35 cellular contexts compared by ENCODE assay signal in genomic region chr20:7656662-7657061, GRCh38.
"Had no signal": no experiment of that assay in that cellular context is flagged by ENCODE, and none has a peak within 500 bp of the region (broad histone marks: within the 10 kb centered on the region; RNA-seq: fewer than 3 reads in every experiment).

No MANE protein-coding gene starts in this region.

- H3K9me3 Mint-ChIP-seq: activated CD4-positive, alpha-beta memory T cell treated with anti-CD3 and anti-CD28 coated beads, Interleukin-2, amount 10 ng/mL, durations not matched to agents 7 days and 5 days; activated T-helper 17 cell treated with anti-CD3 and anti-CD28 coated beads, Interleukin-2, amount 50 U/mL, for 72 hours had no signal

- H3K4me1 ChIP-seq: adrenal gland, body of pancreas, breast epithelium, Peyer's patch had no signal

- H3K36me3 Mint-ChIP-seq: activated CD8-positive, alpha-beta memory T cell treated with anti-CD3 and anti-CD28 coated beads, Interleukin-2, amount 10 ng/mL, durations not matched to agents 7 days and 5 days; activated naive CD4-positive, alpha-beta T cell treated with anti-CD3 and anti-CD28 coated beads, Interleukin-2, amount 50 U/mL, for 24 hours had no signal

- FAIRE-seq: astrocyte had no signal

- H3K27ac ChIP-seq: adrenal gland, body of pancreas, breast epithelium, Peyer's patch, VCaP had no signal

- H3K4me3 Mint-ChIP-seq: activated CD4-positive, alpha-beta memory T cell treated with anti-CD3 and anti-CD28 coated beads, Interleukin-2, amount 10 ng/mL, durations not matched to agents 7 days and 5 days; activated CD8-positive, alpha-beta memory T cell treated with anti-CD3 and anti-CD28 coated beads, Interleukin-2, amount 10 ng/mL, durations not matched to agents 7 days and 5 days; activated naive CD4-positive, alpha-beta T cell treated with anti-CD3 and anti-CD28 coated beads, Interleukin-2, amount 50 U/mL, for 24 hours; activated T-cell treated with anti-CD3 and anti-CD28 coated beads, Interleukin-2, amount 50 U/mL, for 72 hours; activated T-helper 17 cell treated with anti-CD3 and anti-CD28 coated beads, Interleukin-2, amount 50 U/mL, for 72 hours had no signal

- H3K4me1 Mint-ChIP-seq: activated CD4-positive, alpha-beta memory T cell treated with anti-CD3 and anti-CD28 coated beads, Interleukin-2, amount 10 ng/mL, durations not matched to agents 7 days and 5 days; activated CD8-positive, alpha-beta memory T cell treated with anti-CD3 and anti-CD28 coated beads, Interleukin-2, amount 10 ng/mL, durations not matched to agents 7 days and 5 days; activated naive CD4-positive, alpha-beta T cell treated with anti-CD3 and anti-CD28 coated beads, Interleukin-2, amount 50 U/mL, for 24 hours; activated T-helper 17 cell treated with anti-CD3 and anti-CD28 coated beads, Interleukin-2, amount 50 U/mL, for 72 hours had no signal

- H3K4me3 ChIP-seq: adrenal gland, body of pancreas, breast epithelium, Peyer's patch had no signal

- H3K27me3 ChIP-seq: adrenal gland, body of pancreas, breast epithelium, Peyer's patch had no signal

- H3K27me3 Mint-ChIP-seq: activated CD4-positive, alpha-beta memory T cell treated with anti-CD3 and anti-CD28 coated beads, Interleukin-2, amount 10 ng/mL, durations not matched to agents 7 days and 5 days; activated CD8-positive, alpha-beta memory T cell treated with anti-CD3 and anti-CD28 coated beads, Interleukin-2, amount 10 ng/mL, durations not matched to agents 7 days and 5 days; activated naive CD4-positive, alpha-beta T cell treated with anti-CD3 and anti-CD28 coated beads, Interleukin-2, amount 50 U/mL, for 24 hours; activated T-helper 17 cell treated with anti-CD3 and anti-CD28 coated beads, Interleukin-2, amount 50 U/mL, for 72 hours had no signal

- H3K27ac Mint-ChIP-seq: activated CD4-positive, alpha-beta memory T cell treated with anti-CD3 and anti-CD28 coated beads, Interleukin-2, amount 10 ng/mL, durations not matched to agents 7 days and 5 days; activated CD8-positive, alpha-beta memory T cell treated with anti-CD3 and anti-CD28 coated beads, Interleukin-2, amount 10 ng/mL, durations not matched to agents 7 days and 5 days; activated naive CD4-positive, alpha-beta T cell treated with anti-CD3 and anti-CD28 coated beads, Interleukin-2, amount 50 U/mL, for 24 hours; activated T-cell treated with anti-CD3 and anti-CD28 coated beads, Interleukin-2, amount 50 U/mL, for 72 hours; activated T-helper 17 cell treated with anti-CD3 and anti-CD28 coated beads, Interleukin-2, amount 50 U/mL, for 72 hours had no signal

- ATAC-seq: activated CD8-positive, alpha-beta memory T cell treated with anti-CD3 and anti-CD28 coated beads, Interleukin-2, amount 10 ng/mL, durations not matched to agents 7 days and 5 days; activated T-cell treated with anti-CD3 and anti-CD28 coated beads, Interleukin-2, amount 50 U/mL, for 72 hours; activated T-helper 17 cell treated with anti-CD3 and anti-CD28 coated beads, Interleukin-2, amount 50 U/mL, for 72 hours; body of pancreas; PC-3; SK-N-SH treated with all-trans-retinoic acid at 6 μM for 48 hours had no signal

- H3K36me3 ChIP-seq: adrenal gland, breast epithelium, Peyer's patch had no signal

- DNase-seq: activated CD4-positive, alpha-beta memory T cell treated with anti-CD3 and anti-CD28 coated beads, Interleukin-2, amount 10 ng/mL, durations not matched to agents 7 days and 5 days; activated CD4-positive, alpha-beta T cell treated with anti-CD3 and anti-CD28 coated beads for 1 hour; activated CD4-positive, alpha-beta T cell treated with anti-CD3 and anti-CD28 coated beads for 48 hours; activated CD4-positive, CD25-positive, alpha-beta regulatory T cell; activated CD8-positive, alpha-beta memory T cell treated with anti-CD3 and anti-CD28 coated beads for 24 hours; activated CD8-positive, alpha-beta memory T cell treated with anti-CD3 and anti-CD28 coated beads, Interleukin-2, amount 10 ng/mL, durations not matched to agents 7 days and 5 days; activated CD8-positive, alpha-beta memory T cell treated with anti-CD3 and anti-CD28 coated beads, Interleukin-2, amount 50 U/mL, for 48 hours; activated gamma-delta T cell; activated naive CD4-positive, alpha-beta T cell treated with Interleukin-2 at 50 U/mL for 16 hours; activated T-cell treated with anti-CD3 and anti-CD28 coated beads, Interleukin-2, amount 50 U/mL, for 72 hours; adrenal gland; body of pancreas; cerebellar nuclear complex; NCI-H1092 treated with DMSO at 0.1 percent for 48 hours; NCI-H146; NCI-H187; NCI-H2029 treated with DMSO at 0.1 percent for 48 hours; NCI-H2107; NCI-H2171; NCI-H2227 treated with DMSO at 0.1 percent for 48 hours; NCI-H446; NCI-H510A treated with DMSO at 0.1 percent for 48 hours; Peyer's patch; RPMI8226; SIG-M5; T-helper 1 cell; T-helper 2 cell; T-helper 9 cell had no signal

- H3K9me3 ChIP-seq: adrenal gland, body of pancreas, breast epithelium, Peyer's patch had no signal
